14 cellular contexts compared by ENCODE assay signal in the genomic region with DNA sequence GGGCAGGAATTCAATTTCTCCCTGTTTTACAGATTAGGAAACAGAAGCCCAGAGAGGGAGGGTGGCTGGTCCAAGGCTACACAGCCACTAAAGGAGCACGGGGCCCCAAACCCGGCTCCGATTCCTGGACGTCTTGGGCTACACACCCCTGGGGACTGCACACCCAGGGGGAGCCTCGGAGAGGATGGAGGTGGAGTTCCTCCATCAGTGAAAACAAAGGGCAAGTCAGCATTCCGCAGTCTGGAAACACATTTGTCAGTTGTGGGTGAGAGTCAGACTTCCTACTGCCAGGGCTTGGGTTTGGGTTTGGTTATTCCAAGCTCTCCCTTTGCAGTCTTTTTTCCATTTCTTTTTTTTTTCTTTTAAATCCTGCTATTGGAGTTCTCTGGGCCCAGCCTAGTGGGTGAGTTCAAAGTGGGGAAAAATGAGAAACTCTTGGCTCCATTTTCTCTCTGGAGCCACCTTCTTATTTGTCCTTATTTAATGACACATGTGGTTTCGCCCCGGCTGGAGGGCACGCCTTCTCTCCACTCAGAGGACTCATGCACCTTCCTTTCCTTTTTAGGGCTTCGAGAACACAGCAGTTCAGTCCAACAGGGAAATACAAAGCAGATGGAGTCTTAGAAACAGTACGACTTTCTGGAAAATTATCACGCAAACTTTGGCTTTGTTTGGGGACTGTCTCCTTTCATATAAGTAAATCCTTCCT. TPM values are rescaled to one million over a fixed set of nuclear protein-coding genes. Genes with fewer than 3 reads are reported as not detected.
DNase-seq lines count a peak whose midpoint lies in the region; FAIRE-seq and TF ChIP-seq lines count a peak whose summit lies in the region.
"Had no signal": no experiment of that assay in that cellular context is flagged by ENCODE, and none has a peak within 500 bp of the region (broad histone marks: within the 10 kb centered on the region; RNA-seq: fewer than 3 reads in every experiment).

No MANE protein-coding gene starts in this region.

- dilution Hi-C loops in endothelial cell of umbilical vein (cut with MboI; ENCODE audit: extremely low pct_ligation_motif_present, low sequenced_read_pairs): no loop called here

- no peak overlapping the region for H3K4me2 ChIP-seq in endothelial cell of umbilical vein (ENCODE audit: insufficient read depth, low read length)

- no peak overlapping the region for H3K4me3 ChIP-seq in endothelial cell of umbilical vein (replicated peaks in 1 of 3; ENCODE audit: insufficient read depth in 1 of 3, low read depth in 1 of 3, low read length in 3 of 3)
- H3K4me3 ChIP-seq in stomach smooth muscle (ENCODE audit: low read length in 2 of 2): peak overlapping the region in 1 of 2 donors; percentile 47
- H3K4me3 ChIP-seq: body of pancreas had no signal

- H2AFZ ChIP-seq in endothelial cell of umbilical vein (ENCODE audit: low read depth, low read length): no peak overlapping the region

- no peaks in the 10 kb centered on the region for H3K9me1 ChIP-seq in endothelial cell of umbilical vein (replicated peaks; ENCODE audit: control insufficient read depth, extremely low read depth, insufficient read depth, low read length)

- H3K9me3 Mint-ChIP-seq in activated T-helper 2 cell treated with anti-CD3 and anti-CD28 coated beads, Interferon-gamma antibody, Interleukin-2, Interleukin-4, amounts not matched to agents 10 μg/mL and 5 μg/mL and 100 μg/mL, durations not matched to agents 14 hours and 24 hours and 36 hours: no peaks in the 10 kb centered on the region

- H3K4me1 ChIP-seq in endothelial cell of umbilical vein (ENCODE audit: control insufficient read depth, extremely low read depth, insufficient read depth, low read length) (peaks cover 29% of the 10 kb centered on the region), stomach smooth muscle (ENCODE audit: control insufficient read depth, insufficient read depth, low read length) (peaks cover 61% of the 10 kb centered on the region)

- intact Hi-C loops in endothelial cell of umbilical vein (cut with micrococcal nuclease): no loop called here
- intact Hi-C loops in activated T-helper 2 cell treated with anti-CD3 and anti-CD28 coated beads, Interferon-gamma antibody, Interleukin-2, Interleukin-4, amounts not matched to agents 10 μg/mL and 5 μg/mL and 100 μg/mL, durations not matched to agents 14 hours and 24 hours and 36 hours (cut with micrococcal nuclease): no loop called here

- H3K4me3 Mint-ChIP-seq in activated T-helper 2 cell treated with anti-CD3 and anti-CD28 coated beads, Interferon-gamma antibody, Interleukin-2, Interleukin-4, amounts not matched to agents 10 μg/mL and 5 μg/mL and 100 μg/mL, durations not matched to agents 14 hours and 24 hours and 36 hours (ENCODE audit: low read depth): no peak overlapping the region

- H3K79me2 ChIP-seq in endothelial cell of umbilical vein (ENCODE audit: control insufficient read depth, insufficient read depth, low read length): no peaks in the 10 kb centered on the region

- TF ChIP-seq CTCF in endothelial cell of umbilical vein (IDR thresholded peaks at IDR 0.05; ENCODE audit: extremely low read depth in 1 of 2, insufficient read depth in 1 of 2, low read depth in 1 of 2, low read length in 2 of 2): no peak

- peak; percentile 57 for FAIRE-seq in endothelial cell of umbilical vein (lab: Jason Lieb, UNC)
- FAIRE-seq: GM12892 had no signal

- H3K27me3 ChIP-seq in endothelial cell of umbilical vein (ENCODE audit: control insufficient read depth in 2 of 2, insufficient read depth in 2 of 2, low read length in 2 of 2): no peaks in the 10 kb centered on the region
- H3K27me3 ChIP-seq in stomach smooth muscle (ENCODE audit: control insufficient read depth in 1 of 2, insufficient read depth in 2 of 2, low read length in 2 of 2): no peaks in the 10 kb centered on the region
- H3K27me3 ChIP-seq: body of pancreas had no signal

- BruUV-seq in endothelial cell of umbilical vein (replicated peaks; lab: Mats Ljungman, UMichigan): no TSS peak

- H3K36me3 Mint-ChIP-seq in activated T-helper 2 cell treated with anti-CD3 and anti-CD28 coated beads, Interferon-gamma antibody, Interleukin-2, Interleukin-4, amounts not matched to agents 10 μg/mL and 5 μg/mL and 100 μg/mL, durations not matched to agents 14 hours and 24 hours and 36 hours (ENCODE audit: low read depth): no peaks in the 10 kb centered on the region

- no peak overlapping the region for H3K27ac Mint-ChIP-seq in activated T-helper 2 cell treated with anti-CD3 and anti-CD28 coated beads, Interferon-gamma antibody, Interleukin-2, Interleukin-4, amounts not matched to agents 10 μg/mL and 5 μg/mL and 100 μg/mL, durations not matched to agents 14 hours and 24 hours and 36 hours

- no peaks in the 10 kb centered on the region for H4K20me1 ChIP-seq in endothelial cell of umbilical vein (replicated peaks; ENCODE audit: control insufficient read depth, extremely low read depth, insufficient read depth, low read length)

- H3K36me3 ChIP-seq in endothelial cell of umbilical vein (ENCODE audit: control insufficient read depth in 2 of 2, extremely low read depth in 1 of 2, insufficient read depth in 2 of 2, low read length in 2 of 2) (no peaks in the 10 kb centered on the region), stomach smooth muscle (ENCODE audit: control insufficient read depth in 2 of 2, insufficient read depth in 2 of 2, low read length in 2 of 2) (peaks cover 4 to 13% of the 10 kb centered on the region in 2 donors)

- H3K9me3 ChIP-seq in endothelial cell of umbilical vein (replicated peaks; ENCODE audit: control insufficient read depth, insufficient read depth, low read length) (no peaks in the 10 kb centered on the region), stomach smooth muscle (ENCODE audit: control insufficient read depth in 2 of 2, low read length in 2 of 2) (no peaks in the 10 kb centered on the region)
- H3K9me3 ChIP-seq: body of pancreas had no signal

- peak; percentile 60 for DNase-seq in GM04503 (ENCODE audit: low read depth)
- DNase-seq in endothelial cell of umbilical vein (ENCODE audit: low read depth, low spot score): peak; percentile 29
- peak; percentile 17 for DNase-seq in mucosa of gallbladder (ENCODE audit: low spot score)
- DNase-seq in activated T-helper 2 cell treated with anti-CD3 and anti-CD28 coated beads, Interferon-gamma antibody, Interleukin-2, Interleukin-4, amounts not matched to agents 10 μg/mL and 5 μg/mL and 100 μg/mL, durations not matched to agents 14 hours and 24 hours and 36 hours (ENCODE audit: low spot score): no peak
- DNase-seq in CD1c-positive myeloid dendritic cell (ENCODE audit: extremely low spot score): no peak
- no peak for DNase-seq in NCI-H187 treated with DMSO at 0.1 percent for 48 hours (lab: John Stamatoyannopoulos, UW)
- DNase-seq in NCI-H2107 (lab: John Stamatoyannopoulos, UW): no peak
- DNase-seq: activated gamma-delta T cell; body of pancreas; C1 segment of cervical spinal cord; effector CD4-positive, alpha-beta T cell; MV-4-11 had no signal

- no peak for TF ChIP-seq POLR2A in endothelial cell of umbilical vein (IDR thresholded peaks at IDR 0.05; ENCODE audit: low read depth, low read length)

- no peaks in the 10 kb centered on the region for H3K27me3 Mint-ChIP-seq in activated T-helper 2 cell treated with anti-CD3 and anti-CD28 coated beads, Interferon-gamma antibody, Interleukin-2, Interleukin-4, amounts not matched to agents 10 μg/mL and 5 μg/mL and 100 μg/mL, durations not matched to agents 14 hours and 24 hours and 36 hours (ENCODE audit: low read depth)

- H3K4me1 Mint-ChIP-seq in activated T-helper 2 cell treated with anti-CD3 and anti-CD28 coated beads, Interferon-gamma antibody, Interleukin-2, Interleukin-4, amounts not matched to agents 10 μg/mL and 5 μg/mL and 100 μg/mL, durations not matched to agents 14 hours and 24 hours and 36 hours (ENCODE audit: low read depth): no peaks in the 10 kb centered on the region

- H3K9ac ChIP-seq in endothelial cell of umbilical vein (replicated peaks; ENCODE audit: extremely low read depth, insufficient read depth, low read length) (no peak overlapping the region), stomach smooth muscle (ENCODE audit: low read length in 2 of 2) (peak overlapping the region; percentile 81)

- POLR2A ChIA-PET in endothelial cell of umbilical vein (lab: Charles Lee): interaction anchor here (0.7 kb wide), 1 partner anchor 22 kb away, joined by 3 read pairs; no protein-coding TSS in a partner anchor

- H3K27ac ChIP-seq in endothelial cell of umbilical vein (ENCODE audit: insufficient read depth, low read depth, low read length): no peak overlapping the region
- H3K27ac ChIP-seq in stomach smooth muscle (ENCODE audit: low read length): peak overlapping the region; percentile 99
- H3K27ac ChIP-seq: body of pancreas had no signal

- CTCF ChIA-PET in endothelial cell of umbilical vein (lab: Charles Lee): interaction anchor here (0.6 to 1.5 kb wide), 6 partner anchors 12 to 271 kb away, joined by 3 to 4 read pairs (median 3); a partner anchor contains a TSS

TF ChIP-seq in endothelial cell of umbilical vein, 7 proteins besides CTCF, POLR2A, EP300 and RAD21 (continues in another document):
- no peak for TF ChIP-seq POLR2AphosphoS5 (IDR thresholded peaks at IDR 0.05; ENCODE audit: insufficient read depth, low read depth, low read length)
- TF ChIP-seq, protein P1, sequence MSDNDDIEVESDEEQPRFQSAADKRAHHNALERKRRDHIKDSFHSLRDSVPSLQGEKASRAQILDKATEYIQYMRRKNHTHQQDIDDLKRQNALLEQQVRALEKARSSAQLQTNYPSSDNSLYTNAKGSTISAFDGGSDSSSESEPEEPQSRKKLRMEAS (IDR thresholded peaks at IDR 0.05; ENCODE audit: insufficient read depth, insufficient read length): no peak
- no peak for TF ChIP-seq GATA2 (IDR thresholded peaks at IDR 0.05; ENCODE audit: insufficient read depth, insufficient read length, low read depth, low read length)
- no peak for TF ChIP-seq MYC (IDR thresholded peaks at IDR 0.05; ENCODE audit: low read depth, low read length)
- TF ChIP-seq JUN (IDR thresholded peaks at IDR 0.05; ENCODE audit: borderline replicate concordance, insufficient read depth, insufficient read length, low read depth): no peak
- no peak for TF ChIP-seq EZH2 (IDR thresholded peaks at IDR 0.05; ENCODE audit: borderline replicate concordance, low read depth, low read length, severe bottlenecking)

RNA-seq across cellular contexts. Expression of a gene that starts 59.8 kb away (rescaled TPM):
- 11.6 and 15.9 TPM in 2 replicates for total RNA-seq in endothelial cell of umbilical vein
- 10.5 and 11.7 TPM in 2 replicates for polyA plus RNA-seq in endothelial cell of umbilical vein
- 9.5 and 13.5 TPM in 2 replicates for polyA plus RNA-seq in endothelial cell of umbilical vein (2011; cell fraction: cytosol; rRNA removed)
- 4.8 and 8.2 TPM in 2 replicates for polyA plus RNA-seq in endothelial cell of umbilical vein (2011; cell fraction: nucleus; rRNA removed)
- 0.60 and 2.2 TPM in 2 replicates for polyA plus RNA-seq in endothelial cell of umbilical vein (2012)
- 10.5 and 12.4 TPM in 2 replicates for polyA minus RNA-seq in endothelial cell of umbilical vein
- 0.31 TPM for polyA minus RNA-seq in endothelial cell of umbilical vein (2011; cell fraction: cytosol; rRNA and poly(A)+ RNA removed)
- polyA minus RNA-seq in endothelial cell of umbilical vein (2011; cell fraction: nucleus; rRNA and poly(A)+ RNA removed): 1.7 and 2.9 TPM in 2 replicates
- total RNA-seq in mucosa of gallbladder: 995 TPM
- total RNA-seq in activated T-helper 2 cell treated with anti-CD3 and anti-CD28 coated beads, Interferon-gamma antibody, Interleukin-2, Interleukin-4, amounts not matched to agents 10 μg/mL and 5 μg/mL and 100 μg/mL, durations not matched to agents 14 hours and 24 hours and 36 hours: not detected in 2 replicates

Comparison
In these comparisons a context has a peak if more than half of its experiments do, and no peak if none do; other contexts are left out.
1. DNase-seq: peak in GM04503 (single experiment), endothelial cell of umbilical vein (single experiment) and mucosa of gallbladder (single experiment); none in activated T-helper 2 cell treated with anti-CD3 and anti-CD28 coated beads, Interferon-gamma antibody, Interleukin-2, Interleukin-4, amounts not matched to agents 10 μg/mL and 5 μg/mL and 100 μg/mL, durations not matched to agents 14 hours and 24 hours and 36 hours (single experiment), CD1c-positive myeloid dendritic cell (single experiment), NCI-H187 treated with DMSO at 0.1 percent for 48 hours (single experiment) and NCI-H2107 (single experiment).
2. RNA of a gene that starts 59.8 kb away (total RNA-seq): 995 TPM in mucosa of gallbladder (single experiment); 11.6 to 15.9 TPM in endothelial cell of umbilical vein and not detected in activated T-helper 2 cell treated with anti-CD3 and anti-CD28 coated beads, Interferon-gamma antibody, Interleukin-2, Interleukin-4, amounts not matched to agents 10 μg/mL and 5 μg/mL and 100 μg/mL, durations not matched to agents 14 hours and 24 hours and 36 hours; every median in the first group is over 10 times any median in the second.